In the genomic region with DNA sequence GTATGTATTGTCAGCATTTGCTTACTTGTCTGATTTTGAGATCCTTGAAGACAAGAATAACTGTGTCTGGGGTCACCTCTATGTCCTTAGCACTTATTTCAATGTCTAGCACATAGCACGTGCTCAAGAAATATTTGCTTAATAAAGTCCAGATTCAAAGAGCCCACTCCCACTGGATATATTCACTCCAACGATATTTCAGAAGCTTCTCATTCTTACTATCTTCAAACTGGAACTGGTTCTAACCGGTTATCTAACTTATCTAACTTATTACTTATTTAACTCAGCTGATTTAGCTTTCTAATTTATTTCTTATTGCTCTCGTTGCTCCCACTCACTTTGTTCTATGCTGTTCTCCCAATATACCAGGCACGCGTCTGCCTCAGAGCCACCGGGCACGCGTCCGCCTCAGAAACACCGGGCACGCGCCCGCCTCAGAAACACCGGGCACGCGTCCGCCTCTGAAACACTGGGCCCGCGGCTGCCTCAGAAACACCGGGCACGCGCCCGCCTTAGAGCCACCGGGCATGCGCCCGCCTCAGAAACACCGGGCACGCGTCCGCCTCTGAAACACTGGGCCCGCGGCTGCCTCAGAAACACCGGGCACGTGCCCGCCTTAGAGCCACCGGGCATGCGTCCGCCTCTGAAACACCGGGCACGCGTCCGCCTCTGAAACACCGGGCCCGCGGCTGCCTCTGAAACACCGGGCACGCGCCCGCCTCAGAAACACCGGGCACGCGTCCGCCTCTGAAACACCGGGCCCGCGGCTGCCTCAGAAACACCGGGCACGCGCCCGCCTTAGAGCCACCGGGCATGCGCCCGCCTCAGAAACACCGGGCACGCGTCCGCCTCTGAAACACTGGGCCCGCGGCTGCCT, we compare ENCODE assay signal across 8 cellular contexts. TPM values are rescaled to one million over a fixed set of nuclear protein-coding genes. Genes with fewer than 3 reads are reported as not detected.
DNase-seq lines count a peak whose midpoint lies in the region; ATAC-seq, FAIRE-seq and TF ChIP-seq lines count a peak whose summit lies in the region.
"Not testable (repeated sequence)": the region's sequence is repeated elsewhere in the genome, so short reads cannot be mapped to it uniquely, and the experiment has no call there.

No MANE protein-coding gene starts in this region.

- FAIRE-seq in H1 (lab: Jason Lieb, UNC); HepG2 (lab: Jason Lieb, UNC): not testable (repeated sequence)

- BruUV-seq in HepG2 (replicated peaks; lab: Mats Ljungman, UMichigan), result TSS peak; percentile 71

- intact Hi-C loops in HepG2 (cut with micrococcal nuclease; ENCODE audit: unreplicated experiment), result loop anchor here (2.0 kb wide), 1 partner anchor 184 kb away; a partner anchor contains a TSS

- not testable (repeated sequence) for H4K8ac ChIP-seq in H1 (ENCODE audit: extremely low read depth, insufficient read depth, low read length)

- TF ChIP-seq POLR2A in H1 (IDR thresholded peaks at IDR 0.05; ENCODE audit: control extremely low read depth in 1 of 2, low read depth in 2 of 2, low read length in 2 of 2); HepG2 (IDR thresholded peaks at IDR 0.05; ENCODE audit: insufficient read depth in 1 of 2, low read depth in 2 of 2, low read length in 2 of 2): not testable (repeated sequence)

- peak overlapping the region; percentile 34; the same call in 1 of the 2 replicates for H2AFZ ChIP-seq in H1 (ENCODE audit: low read length)
- peak overlapping the region; percentile 43 for H2AFZ ChIP-seq in HepG2 (ENCODE audit: low read length)

- TF ChIP-seq RAD21 in H1 (IDR thresholded peaks at IDR 0.05 in 1 of 2, conservative IDR thresholded peaks at IDR 0.05 in 1 of 2; ENCODE audit: low read depth in 2 of 2, low read length in 2 of 2); HepG2 (CRISPR knock-in tag; IDR thresholded peaks at IDR 0.05): not testable (repeated sequence)

- peak overlapping the region; percentile 86 for H3K4me3 Mint-ChIP-seq in type B pancreatic cell

- not testable (repeated sequence) for H3K36me3 Mint-ChIP-seq in type B pancreatic cell

- H3K18ac ChIP-seq in H1 (ENCODE audit: extremely low read depth, low read length), result not testable (repeated sequence)

- H3K4ac ChIP-seq in H1 (replicated peaks; ENCODE audit: insufficient read length, low read depth, low read length), result not testable (repeated sequence)

- CTCF ChIA-PET in H1 (lab: Charles Lee; ENCODE audit: partially characterized antibody); HepG2 (lab: Yijun Ruan, JAX; ENCODE audit: low intra/inter-chr PET ratio, low total read pairs): not testable (repeated sequence)

- not testable (repeated sequence) for H3K4me1 Mint-ChIP-seq in type B pancreatic cell (ENCODE audit: unreplicated experiment)

- not testable (repeated sequence) for H3K9me3 Mint-ChIP-seq in type B pancreatic cell

- not testable (repeated sequence) for H3K79me2 ChIP-seq in H1 (ENCODE audit: control insufficient read depth in 1 of 2, insufficient read depth in 2 of 2, low read length in 2 of 2); HepG2 (ENCODE audit: insufficient read depth, low read length)

- not testable (repeated sequence) for H2BK12ac ChIP-seq in H1 (ENCODE audit: low read depth, low read length)

- not testable (repeated sequence) for H3K14ac ChIP-seq in H1 (ENCODE audit: insufficient read length)

- not testable (repeated sequence) for H3K9me3 ChIP-seq in H1 (ENCODE audit: insufficient read depth in 2 of 2, low read depth in 1 of 2, low read length in 1 of 2); HepG2 (ENCODE audit: low read length); skeletal muscle satellite cell (replicated peaks; ENCODE audit: low read length)

- not testable (repeated sequence) for H3K27ac ChIP-seq in H1 (ENCODE audit: low read depth, low read length)
- H3K27ac ChIP-seq in HepG2 (ENCODE audit: extremely low read length, insufficient read depth, low read length), result peak overlapping the region; percentile 69

- H3K27me3 ChIP-seq in H1 (replicated peaks in 1 of 4; ENCODE audit: control insufficient read depth in 3 of 4, extremely low read depth in 1 of 4, insufficient read depth in 3 of 4, low read length in 3 of 4); HepG2 (ENCODE audit: control insufficient read depth in 1 of 2, insufficient read depth in 2 of 2, low read length in 2 of 2); skeletal muscle satellite cell (ENCODE audit: control insufficient read depth, insufficient read depth, low read length): not testable (repeated sequence)

- POLR2A ChIA-PET in H1 (lab: Charles Lee; ENCODE audit: partially characterized antibody), result interaction anchor here (1.5 kb wide), 1 partner anchor 10 kb away, joined by 3 read pairs; no protein-coding TSS in a partner anchor
- POLR2A ChIA-PET in HepG2 (lab: Yijun Ruan, JAX), result not testable (repeated sequence)

- H3K56ac ChIP-seq in H1 (replicated peaks; ENCODE audit: insufficient read length, low read depth, low read length), result not testable (repeated sequence)

- H2BK120ac ChIP-seq in H1 (replicated peaks; ENCODE audit: low read depth, low read length), result not testable (repeated sequence)

- H3K23me2 ChIP-seq in H1 (ENCODE audit: low read depth, low read length), result not testable (repeated sequence)

- H3K79me1 ChIP-seq in H1 (ENCODE audit: low read depth, low read length), result not testable (repeated sequence)

- TF ChIP-seq EP300 in H1 (IDR thresholded peaks at IDR 0.05; ENCODE audit: borderline replicate concordance in 1 of 2, low read depth in 2 of 2, low read length in 2 of 2); HepG2 (IDR thresholded peaks at IDR 0.05; ENCODE audit: low read depth in 2 of 2, low read length in 2 of 2); HepG2 (CRISPR knock-in tag; IDR thresholded peaks at IDR 0.05; ENCODE audit: borderline replicate concordance): not testable (repeated sequence)

- in situ Hi-C loops in HepG2 (cut with HindIII; ENCODE audit: extremely low pct_ligation_motif_present, low pct_unique_long_range_greater_than_20kb), result not testable (repeated sequence)

- H3K27ac Mint-ChIP-seq in type B pancreatic cell, result peak overlapping the region; percentile 61

- H2BK15ac ChIP-seq in H1 (ENCODE audit: low read length), result not testable (repeated sequence)

- H4K5ac ChIP-seq in H1 (ENCODE audit: insufficient read length, low read depth, low read length), result not testable (repeated sequence)

- DNase-seq in ELR (ENCODE audit: low read depth), result peak; percentile 47
- DNase-seq in NCI-H1105 treated with DMSO at 0.1 percent for 48 hours (lab: John Stamatoyannopoulos, UW), result peak; percentile 54
- DNase-seq in activated T-helper 1 cell treated with Interleukin-2 at 50 U/mL for 16 hours (ENCODE audit: low read depth), result peak; percentile 20
- DNase-seq in H1 (ENCODE audit: low read depth in 1 of 2, low spot score in 2 of 2), result peak in 1 of 2 experiments; percentile 57
- peak; percentile 21 for DNase-seq in HepG2 (ENCODE audit: low spot score)
- DNase-seq in type B pancreatic cell (ENCODE audit: extremely low spot score, unreplicated experiment), result not testable (repeated sequence)

- not testable (repeated sequence) for H2BK5ac ChIP-seq in H1 (ENCODE audit: low read depth, low read length)

- WGBS in H1 (ENCODE audit: extremely low coverage in 1 of 2, insufficient coverage in 1 of 2, insufficient read length in 1 of 2, insufficient replicate concordance in 2 of 2, low coverage in 1 of 2, low lambda C conversion rate in 2 of 2, missing lambda C conversion rate in 1 of 2), 2 experiments, result 18% methylated on average over 24 of the region's 70 CpGs; no CpG with 5 or more reads in 1 of the 2 experiments
- 2% methylated on average over 38 of the region's 70 CpGs for WGBS in HepG2 (ENCODE audit: low lambda C conversion rate)

- H3K9ac ChIP-seq in H1 (replicated peaks in 1 of 4; ENCODE audit: extremely low read depth in 1 of 4, low read depth in 3 of 4, low read length in 3 of 4), result not testable (repeated sequence)
- H3K9ac ChIP-seq in HepG2 (ENCODE audit: insufficient read depth, low read depth, low read length), result peak overlapping the region; percentile 72
- H3K9ac ChIP-seq in skeletal muscle satellite cell (ENCODE audit: low read depth, low read length), result peak overlapping the region; percentile 82

- not testable (repeated sequence) for H4K91ac ChIP-seq in H1 (replicated peaks; ENCODE audit: insufficient read length, low read length)

- peak overlapping the region; percentile 5 to 71; a peak in 1 of 4 replicates for H3K4me2 ChIP-seq in H1 (ENCODE audit: insufficient read depth in 1 of 2, low read depth in 2 of 2, low read length in 2 of 2)
- H3K4me2 ChIP-seq in HepG2 (ENCODE audit: low read depth, low read length), result peak overlapping the region; percentile 59
- peak overlapping the region; percentile 98 for H3K4me2 ChIP-seq in skeletal muscle satellite cell (ENCODE audit: low read length)

- not testable (repeated sequence) for H2AK5ac ChIP-seq in H1 (ENCODE audit: low read depth, low read length)

- not testable (repeated sequence) for H3K27me3 Mint-ChIP-seq in type B pancreatic cell

- H3K4me1 ChIP-seq in H1 (replicated peaks in 1 of 4; ENCODE audit: control insufficient read depth in 3 of 4, insufficient read depth in 4 of 4, low read length in 3 of 4); HepG2 (ENCODE audit: insufficient read depth, low read length); skeletal muscle satellite cell (ENCODE audit: control insufficient read depth, insufficient read depth, low read length): not testable (repeated sequence)

- H4K20me1 ChIP-seq in H1 (replicated peaks in 1 of 2; ENCODE audit: control insufficient read depth in 1 of 2, insufficient read depth in 2 of 2, low read length in 2 of 2); HepG2 (ENCODE audit: insufficient read depth, low read length): not testable (repeated sequence)

- not testable (repeated sequence) for H3K23ac ChIP-seq in H1 (ENCODE audit: insufficient read length)

- not testable (repeated sequence) for TF ChIP-seq CTCF in H1 (IDR thresholded peaks at IDR 0.05; ENCODE audit: control extremely low read depth in 1 of 3, insufficient read depth in 1 of 3, low read depth in 1 of 3, low read length in 3 of 3); HepG2 (CRISPR knock-in tag; IDR thresholded peaks at IDR 0.05); type B pancreatic cell (conservative IDR thresholded peaks at IDR 0.05)

- not testable (repeated sequence) for H3K36me3 ChIP-seq in H1 (ENCODE audit: control insufficient read depth in 2 of 4, insufficient read depth in 4 of 4, low read length in 3 of 4); HepG2 (replicated peaks in 1 of 2; ENCODE audit: control insufficient read depth in 1 of 2, insufficient read depth in 2 of 2, low read length in 2 of 2); skeletal muscle satellite cell (ENCODE audit: insufficient read depth, low read length)

- ATAC-seq in SK-N-SH treated with all-trans-retinoic acid at 6 μM for 48 hours, result peak; percentile 72
- ATAC-seq in HepG2, result peak; percentile 69

- H3K4me3 ChIP-seq in H1 (ENCODE audit: extremely low read depth in 1 of 4, insufficient read depth in 2 of 4, low read depth in 3 of 4, low read length in 4 of 4), result peak overlapping the region; percentile 4 to 60 (median 38); a peak in 6 of 8 replicates
- H3K4me3 ChIP-seq in HepG2 (replicated peaks in 1 of 3; ENCODE audit: insufficient read depth in 1 of 3, low read depth in 2 of 3, low read length in 3 of 3), result peak overlapping the region in 2 of 3 experiments; percentile 52 to 75; a peak in 5 of 6 replicates
- peak overlapping the region; percentile 87 for H3K4me3 ChIP-seq in skeletal muscle satellite cell (ENCODE audit: low read length)

- not testable (repeated sequence) for H2BK20ac ChIP-seq in H1 (ENCODE audit: low read length)

RNA-seq across cellular contexts. Expression of a gene that starts 59.1 kb away (rescaled TPM):
- total RNA-seq in H1 (2021; fragmentation: NEBNext Ultra II Directional; extraction: Animal tissue kit (Norgen Biotek cat#: 25700)), result 50.4 and 50.5 TPM in 2 replicates
- 17.1 and 23.0 TPM in 2 replicates for polyA plus RNA-seq in H1 (2011; rRNA removed)
- polyA plus RNA-seq in H1 (2011; cell fraction: cytosol; rRNA removed), result 35.7 TPM
- polyA plus RNA-seq in H1 (2011; cell fraction: nucleus; rRNA removed), result 35.8 TPM
- 21.6 to 48.4 TPM (median 26.3 TPM) in 4 replicates for polyA plus RNA-seq in H1 (2012, experiment 1 of 2)
- 3.2 TPM for polyA plus RNA-seq in H1 (2012, experiment 2 of 2)
- polyA plus RNA-seq in H1 (2013, experiment 1 of 2), result 31.7 TPM
- 31.0 TPM for polyA plus RNA-seq in H1 (2013, experiment 2 of 2)
- polyA minus RNA-seq in H1 (2011; rRNA and poly(A)+ RNA removed), result 30.4 and 42.0 TPM in 2 replicates
- 19.4 TPM for polyA minus RNA-seq in H1 (2011; cell fraction: cytosol; rRNA and poly(A)+ RNA removed)
- polyA minus RNA-seq in H1 (2011; cell fraction: nucleus; rRNA and poly(A)+ RNA removed), result 72.0 TPM
- total RNA-seq in HepG2 (2016; rRNA removed; fragmentation: Illumina TruSeq; extraction: Trizol), result 55.0 and 55.5 TPM in 2 replicates
- 9.5 and 10.7 TPM in 2 replicates for total RNA-seq in HepG2 (2016; cell fraction: cytosol; rRNA removed; fragmentation: Illumina TruSeq; extraction: Trizol; ENCODE audit: low read depth)
- total RNA-seq in HepG2 (2016; cell fraction: insoluble cytoplasmic fraction; rRNA removed; fragmentation: Illumina TruSeq; extraction: Trizol), result 56.9 and 60.9 TPM in 2 replicates
- 23.2 and 23.9 TPM in 2 replicates for total RNA-seq in HepG2 (2016; cell fraction: membrane; rRNA removed; fragmentation: Illumina TruSeq; extraction: Trizol)
- 81.6 and 82.4 TPM in 2 replicates for total RNA-seq in HepG2 (2016; cell fraction: nucleus; rRNA removed; fragmentation: Illumina TruSeq; extraction: Trizol)
- 45.9 and 50.9 TPM in 2 replicates for polyA plus RNA-seq in HepG2 (2011; rRNA removed)
- polyA plus RNA-seq in HepG2 (2011; cell fraction: cytosol; rRNA removed), result 18.4 and 29.0 TPM in 2 replicates
- polyA plus RNA-seq in HepG2 (2011; cell fraction: nucleus; rRNA removed), result 34.1 and 35.0 TPM in 2 replicates
- polyA plus RNA-seq in HepG2 (2012), result 40.2 and 62.6 TPM in 2 replicates
- polyA plus RNA-seq in HepG2 (2016; cell fraction: cytosol; fragmentation: Illumina TruSeq; extraction: Trizol; ENCODE audit: low read depth), result 5.7 and 6.2 TPM in 2 replicates
- polyA plus RNA-seq in HepG2 (2016; cell fraction: insoluble cytoplasmic fraction; fragmentation: Illumina TruSeq; extraction: Trizol; ENCODE audit: low read depth), result 46.7 and 52.1 TPM in 2 replicates
- 11.7 and 12.5 TPM in 2 replicates for polyA plus RNA-seq in HepG2 (2016; cell fraction: membrane; fragmentation: Illumina TruSeq; extraction: Trizol; ENCODE audit: low read depth)
- 75.5 and 78.6 TPM in 2 replicates for polyA plus RNA-seq in HepG2 (2016; cell fraction: nucleus; fragmentation: Illumina TruSeq; extraction: Trizol; ENCODE audit: insufficient read depth, low read depth)
- polyA minus RNA-seq in HepG2 (2011; rRNA and poly(A)+ RNA removed; ENCODE audit: low replicate concordance), result 25.6 and 26.3 TPM in 2 replicates
- 18.1 and 20.8 TPM in 2 replicates for polyA minus RNA-seq in HepG2 (2011; cell fraction: cytosol; rRNA and poly(A)+ RNA removed)
- 140 and 146 TPM in 2 replicates for polyA minus RNA-seq in HepG2 (2011; cell fraction: nucleus; rRNA and poly(A)+ RNA removed)
- total RNA-seq in skeletal muscle satellite cell (2012; rRNA removed), result 33.0 and 45.9 TPM in 2 replicates
- total RNA-seq in type B pancreatic cell (ENCODE audit: low replicate concordance), result 78.4 and 93.1 TPM in 2 replicates

Comparison
In these comparisons a context has a peak if more than half of its experiments do, and no peak if none do; other contexts are left out.
1. H3K4me2 ChIP-seq: peak in every context shown above with its lines; median percentile 98 in skeletal muscle satellite cell; 59 in HepG2; 38 in H1.